In the genomic region with DNA sequence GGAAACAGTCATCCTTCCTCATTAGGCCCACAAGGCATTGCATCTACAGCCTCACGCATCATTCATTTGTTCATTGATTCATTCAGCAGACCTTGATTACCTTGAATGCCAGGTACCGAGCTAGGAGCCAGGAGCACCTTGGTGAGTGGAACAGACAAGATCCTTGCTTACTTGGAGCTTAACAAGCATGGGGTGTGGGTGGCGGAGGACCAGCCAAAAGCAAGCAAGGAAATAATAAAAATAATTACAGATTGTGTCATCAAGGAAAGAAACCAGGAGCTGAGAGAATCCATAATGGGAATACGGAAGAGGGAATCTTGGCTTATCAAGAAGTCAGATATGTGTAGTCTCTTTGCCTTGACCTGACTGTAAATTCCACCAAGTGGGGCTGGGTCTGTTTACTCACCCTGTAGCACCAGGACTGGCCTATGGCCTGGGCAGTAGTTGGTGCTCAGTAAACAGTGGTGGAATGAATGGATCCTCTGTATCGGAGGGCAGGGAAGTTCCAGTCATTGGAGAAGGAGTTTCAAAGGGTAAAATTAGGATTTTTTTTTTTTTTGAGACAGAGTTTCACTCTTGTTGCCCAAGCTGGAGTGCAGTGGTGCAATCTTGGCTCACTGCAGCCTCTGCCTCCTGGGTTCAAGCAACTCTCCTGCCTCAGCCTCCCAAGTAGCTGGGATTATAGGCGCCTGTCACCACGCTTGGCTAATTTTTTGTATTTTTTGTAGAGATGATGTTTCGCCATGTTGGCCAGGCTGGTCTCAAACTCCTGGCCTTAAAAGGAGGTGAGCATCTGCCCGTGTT, we compare ENCODE assay signal across 1 cellular context.
TF ChIP-seq lines count a peak whose summit lies in the region.

No MANE protein-coding gene starts in this region.

TF ChIP-seq in K562, 482 proteins besides CTCF, POLR2A, EP300 and RAD21:
- TF ChIP-seq MAFF (IDR thresholded peaks at IDR 0.05; ENCODE audit: low read length) (no peak), GABPB1 (CRISPR knock-in tag; IDR thresholded peaks at IDR 0.05) (no peak), PHF21A (IDR thresholded peaks at IDR 0.05; ENCODE audit: borderline replicate concordance, low read depth) (no peak), CREB1 (IDR thresholded peaks at IDR 0.05) (no peak), CREB1 (CRISPR knock-in tag; IDR thresholded peaks at IDR 0.05) (no peak), ADNP (tag; IDR thresholded peaks at IDR 0.05) (no peak), ZNF347 (CRISPR knock-in tag; IDR thresholded peaks at IDR 0.05; ENCODE audit: low read depth) (no peak), ZNF507 (tag; conservative IDR thresholded peaks at IDR 0.05) (no peak), GATAD2A (IDR thresholded peaks at IDR 0.05) (no peak), ZFX (CRISPR knock-in tag; IDR thresholded peaks at IDR 0.05) (no peak)
- TF ChIP-seq, protein P1, sequence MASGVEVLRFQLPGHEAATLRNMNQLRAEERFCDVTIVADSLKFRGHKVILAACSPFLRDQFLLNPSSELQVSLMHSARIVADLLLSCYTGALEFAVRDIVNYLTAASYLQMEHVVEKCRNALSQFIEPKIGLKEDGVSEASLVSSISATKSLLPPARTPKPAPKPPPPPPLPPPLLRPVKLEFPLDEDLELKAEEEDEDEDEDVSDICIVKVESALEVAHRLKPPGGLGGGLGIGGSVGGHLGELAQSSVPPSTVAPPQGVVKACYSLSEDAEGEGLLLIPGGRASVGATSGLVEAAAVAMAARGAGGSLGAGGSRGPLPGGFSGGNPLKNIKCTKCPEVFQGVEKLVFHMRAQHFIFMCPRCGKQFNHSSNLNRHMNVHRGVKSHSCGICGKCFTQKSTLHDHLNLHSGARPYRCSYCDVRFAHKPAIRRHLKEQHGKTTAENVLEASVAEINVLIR (CRISPR knock-in tag; IDR thresholded peaks at IDR 0.05): no peak
- TF ChIP-seq, protein P2, sequence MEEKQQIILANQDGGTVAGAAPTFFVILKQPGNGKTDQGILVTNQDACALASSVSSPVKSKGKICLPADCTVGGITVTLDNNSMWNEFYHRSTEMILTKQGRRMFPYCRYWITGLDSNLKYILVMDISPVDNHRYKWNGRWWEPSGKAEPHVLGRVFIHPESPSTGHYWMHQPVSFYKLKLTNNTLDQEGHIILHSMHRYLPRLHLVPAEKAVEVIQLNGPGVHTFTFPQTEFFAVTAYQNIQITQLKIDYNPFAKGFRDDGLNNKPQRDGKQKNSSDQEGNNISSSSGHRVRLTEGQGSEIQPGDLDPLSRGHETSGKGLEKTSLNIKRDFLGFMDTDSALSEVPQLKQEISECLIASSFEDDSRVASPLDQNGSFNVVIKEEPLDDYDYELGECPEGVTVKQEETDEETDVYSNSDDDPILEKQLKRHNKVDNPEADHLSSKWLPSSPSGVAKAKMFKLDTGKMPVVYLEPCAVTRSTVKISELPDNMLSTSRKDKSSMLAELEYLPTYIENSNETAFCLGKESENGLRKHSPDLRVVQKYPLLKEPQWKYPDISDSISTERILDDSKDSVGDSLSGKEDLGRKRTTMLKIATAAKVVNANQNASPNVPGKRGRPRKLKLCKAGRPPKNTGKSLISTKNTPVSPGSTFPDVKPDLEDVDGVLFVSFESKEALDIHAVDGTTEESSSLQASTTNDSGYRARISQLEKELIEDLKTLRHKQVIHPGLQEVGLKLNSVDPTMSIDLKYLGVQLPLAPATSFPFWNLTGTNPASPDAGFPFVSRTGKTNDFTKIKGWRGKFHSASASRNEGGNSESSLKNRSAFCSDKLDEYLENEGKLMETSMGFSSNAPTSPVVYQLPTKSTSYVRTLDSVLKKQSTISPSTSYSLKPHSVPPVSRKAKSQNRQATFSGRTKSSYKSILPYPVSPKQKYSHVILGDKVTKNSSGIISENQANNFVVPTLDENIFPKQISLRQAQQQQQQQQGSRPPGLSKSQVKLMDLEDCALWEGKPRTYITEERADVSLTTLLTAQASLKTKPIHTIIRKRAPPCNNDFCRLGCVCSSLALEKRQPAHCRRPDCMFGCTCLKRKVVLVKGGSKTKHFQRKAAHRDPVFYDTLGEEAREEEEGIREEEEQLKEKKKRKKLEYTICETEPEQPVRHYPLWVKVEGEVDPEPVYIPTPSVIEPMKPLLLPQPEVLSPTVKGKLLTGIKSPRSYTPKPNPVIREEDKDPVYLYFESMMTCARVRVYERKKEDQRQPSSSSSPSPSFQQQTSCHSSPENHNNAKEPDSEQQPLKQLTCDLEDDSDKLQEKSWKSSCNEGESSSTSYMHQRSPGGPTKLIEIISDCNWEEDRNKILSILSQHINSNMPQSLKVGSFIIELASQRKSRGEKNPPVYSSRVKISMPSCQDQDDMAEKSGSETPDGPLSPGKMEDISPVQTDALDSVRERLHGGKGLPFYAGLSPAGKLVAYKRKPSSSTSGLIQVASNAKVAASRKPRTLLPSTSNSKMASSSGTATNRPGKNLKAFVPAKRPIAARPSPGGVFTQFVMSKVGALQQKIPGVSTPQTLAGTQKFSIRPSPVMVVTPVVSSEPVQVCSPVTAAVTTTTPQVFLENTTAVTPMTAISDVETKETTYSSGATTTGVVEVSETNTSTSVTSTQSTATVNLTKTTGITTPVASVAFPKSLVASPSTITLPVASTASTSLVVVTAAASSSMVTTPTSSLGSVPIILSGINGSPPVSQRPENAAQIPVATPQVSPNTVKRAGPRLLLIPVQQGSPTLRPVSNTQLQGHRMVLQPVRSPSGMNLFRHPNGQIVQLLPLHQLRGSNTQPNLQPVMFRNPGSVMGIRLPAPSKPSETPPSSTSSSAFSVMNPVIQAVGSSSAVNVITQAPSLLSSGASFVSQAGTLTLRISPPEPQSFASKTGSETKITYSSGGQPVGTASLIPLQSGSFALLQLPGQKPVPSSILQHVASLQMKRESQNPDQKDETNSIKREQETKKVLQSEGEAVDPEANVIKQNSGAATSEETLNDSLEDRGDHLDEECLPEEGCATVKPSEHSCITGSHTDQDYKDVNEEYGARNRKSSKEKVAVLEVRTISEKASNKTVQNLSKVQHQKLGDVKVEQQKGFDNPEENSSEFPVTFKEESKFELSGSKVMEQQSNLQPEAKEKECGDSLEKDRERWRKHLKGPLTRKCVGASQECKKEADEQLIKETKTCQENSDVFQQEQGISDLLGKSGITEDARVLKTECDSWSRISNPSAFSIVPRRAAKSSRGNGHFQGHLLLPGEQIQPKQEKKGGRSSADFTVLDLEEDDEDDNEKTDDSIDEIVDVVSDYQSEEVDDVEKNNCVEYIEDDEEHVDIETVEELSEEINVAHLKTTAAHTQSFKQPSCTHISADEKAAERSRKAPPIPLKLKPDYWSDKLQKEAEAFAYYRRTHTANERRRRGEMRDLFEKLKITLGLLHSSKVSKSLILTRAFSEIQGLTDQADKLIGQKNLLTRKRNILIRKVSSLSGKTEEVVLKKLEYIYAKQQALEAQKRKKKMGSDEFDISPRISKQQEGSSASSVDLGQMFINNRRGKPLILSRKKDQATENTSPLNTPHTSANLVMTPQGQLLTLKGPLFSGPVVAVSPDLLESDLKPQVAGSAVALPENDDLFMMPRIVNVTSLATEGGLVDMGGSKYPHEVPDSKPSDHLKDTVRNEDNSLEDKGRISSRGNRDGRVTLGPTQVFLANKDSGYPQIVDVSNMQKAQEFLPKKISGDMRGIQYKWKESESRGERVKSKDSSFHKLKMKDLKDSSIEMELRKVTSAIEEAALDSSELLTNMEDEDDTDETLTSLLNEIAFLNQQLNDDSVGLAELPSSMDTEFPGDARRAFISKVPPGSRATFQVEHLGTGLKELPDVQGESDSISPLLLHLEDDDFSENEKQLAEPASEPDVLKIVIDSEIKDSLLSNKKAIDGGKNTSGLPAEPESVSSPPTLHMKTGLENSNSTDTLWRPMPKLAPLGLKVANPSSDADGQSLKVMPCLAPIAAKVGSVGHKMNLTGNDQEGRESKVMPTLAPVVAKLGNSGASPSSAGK (IDR thresholded peaks at IDR 0.05): no peak
TF ChIP-seq in K562: peak in this region for 0.
